Comparison of ENCODE assay signal across 35 cellular contexts in the genomic region with DNA sequence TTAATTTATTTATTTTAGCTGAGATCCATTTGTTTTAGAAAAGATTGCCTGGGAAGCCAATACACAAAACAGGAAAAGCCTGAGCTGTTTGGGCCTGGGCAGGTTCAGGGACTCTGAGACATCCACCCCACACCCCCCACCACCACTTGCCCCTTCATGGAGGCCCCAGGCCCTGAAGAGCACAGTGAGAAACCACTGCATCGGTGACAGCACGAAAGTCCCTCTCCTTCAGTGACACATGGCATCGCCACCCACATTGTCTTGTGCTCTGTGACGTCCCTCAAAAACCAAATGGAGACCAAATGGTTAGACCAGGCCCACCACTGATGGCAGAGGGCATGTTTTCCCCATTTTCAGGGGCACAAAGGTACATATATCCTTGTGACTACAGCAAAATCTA.
"Had no signal": no experiment of that assay in that cellular context is flagged by ENCODE, and none has a peak within 500 bp of the region (broad histone marks: within the 10 kb centered on the region; RNA-seq: fewer than 3 reads in every experiment).

No MANE protein-coding gene starts in this region.

- H3K36me3 ChIP-seq: MG63 had no signal

- H3K4me3 ChIP-seq: MG63 had no signal

- DNase-seq: Karpas-422, Kasumi-1, MG63, MM.1S, MV-4-11, NCI-H1048, NCI-H1092, NCI-H1092 treated with DMSO at 0.1 percent for 48 hours, NCI-H1105, NCI-H1105 treated with DMSO at 0.1 percent for 48 hours, NCI-H1417, NCI-H1417 treated with DMSO at 0.1 percent for 48 hours, NCI-H1436, NCI-H1436 treated with DMSO at 0.1 percent for 48 hours, NCI-H146, NCI-H1694, NCI-H1694 treated with DMSO at 0.1 percent for 48 hours, NCI-H187, NCI-H187 treated with DMSO at 0.1 percent for 48 hours, NCI-H1930, NCI-H2029, NCI-H2029 treated with DMSO at 0.1 percent for 48 hours, NCI-H2081, NCI-H2081 treated with DMSO at 0.1 percent for 48 hours, NCI-H2107, NCI-H2171, NCI-H2171 treated with DMSO at 0.1 percent for 48 hours, NCI-H2227 treated with DMSO at 0.1 percent for 48 hours, NCI-H226, NCI-H345, NCI-H446, NCI-H446 treated with DMSO at 0.1 percent for 48 hours, NCI-H510A, NCI-H510A treated with DMSO at 0.1 percent for 48 hours, NCI-H524 had no signal

- H3K9me3 ChIP-seq: MG63 had no signal
